Comparison of ENCODE assay signal across 1 cellular context in the genomic region with DNA sequence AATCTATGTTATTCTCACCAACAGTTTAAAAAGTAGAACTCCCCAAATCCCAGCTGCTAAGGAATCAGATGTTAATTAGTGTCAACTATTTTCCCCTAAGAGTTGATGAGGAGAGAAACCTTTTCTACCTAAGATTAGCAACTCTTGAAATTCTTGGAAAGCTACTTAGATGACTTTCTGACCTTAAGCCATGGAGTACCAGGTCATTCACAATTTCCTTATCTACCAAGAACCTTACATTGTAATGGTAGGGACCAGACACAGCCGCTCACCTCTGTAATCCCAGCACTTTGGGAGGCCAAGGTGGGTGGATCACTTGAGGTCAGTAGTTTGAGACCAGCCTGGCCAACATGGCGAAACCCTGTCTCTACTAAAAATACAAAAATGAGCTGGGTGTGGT.
TF ChIP-seq lines count a peak whose summit lies in the region.

No MANE protein-coding gene starts in this region.

TF ChIP-seq in K562, 482 proteins besides CTCF, POLR2A, EP300 and RAD21:
- TF ChIP-seq CBFA2T2 (conservative IDR thresholded peaks at IDR 0.05) = 0 out of 2 replicates have a peak, but pooled peaks have one; percentile 12
- peak; percentile 45 for TF ChIP-seq TCF3 (CRISPR knock-in tag; IDR thresholded peaks at IDR 0.05)
- TF ChIP-seq KDM1A (IDR thresholded peaks at IDR 0.05) = peak in 1 of 2 experiments; percentile 9; a peak in 1 of 4 replicates
- peak; percentile 51 for TF ChIP-seq CBFA2T3 (IDR thresholded peaks at IDR 0.05)
- TF ChIP-seq, protein P1, sequence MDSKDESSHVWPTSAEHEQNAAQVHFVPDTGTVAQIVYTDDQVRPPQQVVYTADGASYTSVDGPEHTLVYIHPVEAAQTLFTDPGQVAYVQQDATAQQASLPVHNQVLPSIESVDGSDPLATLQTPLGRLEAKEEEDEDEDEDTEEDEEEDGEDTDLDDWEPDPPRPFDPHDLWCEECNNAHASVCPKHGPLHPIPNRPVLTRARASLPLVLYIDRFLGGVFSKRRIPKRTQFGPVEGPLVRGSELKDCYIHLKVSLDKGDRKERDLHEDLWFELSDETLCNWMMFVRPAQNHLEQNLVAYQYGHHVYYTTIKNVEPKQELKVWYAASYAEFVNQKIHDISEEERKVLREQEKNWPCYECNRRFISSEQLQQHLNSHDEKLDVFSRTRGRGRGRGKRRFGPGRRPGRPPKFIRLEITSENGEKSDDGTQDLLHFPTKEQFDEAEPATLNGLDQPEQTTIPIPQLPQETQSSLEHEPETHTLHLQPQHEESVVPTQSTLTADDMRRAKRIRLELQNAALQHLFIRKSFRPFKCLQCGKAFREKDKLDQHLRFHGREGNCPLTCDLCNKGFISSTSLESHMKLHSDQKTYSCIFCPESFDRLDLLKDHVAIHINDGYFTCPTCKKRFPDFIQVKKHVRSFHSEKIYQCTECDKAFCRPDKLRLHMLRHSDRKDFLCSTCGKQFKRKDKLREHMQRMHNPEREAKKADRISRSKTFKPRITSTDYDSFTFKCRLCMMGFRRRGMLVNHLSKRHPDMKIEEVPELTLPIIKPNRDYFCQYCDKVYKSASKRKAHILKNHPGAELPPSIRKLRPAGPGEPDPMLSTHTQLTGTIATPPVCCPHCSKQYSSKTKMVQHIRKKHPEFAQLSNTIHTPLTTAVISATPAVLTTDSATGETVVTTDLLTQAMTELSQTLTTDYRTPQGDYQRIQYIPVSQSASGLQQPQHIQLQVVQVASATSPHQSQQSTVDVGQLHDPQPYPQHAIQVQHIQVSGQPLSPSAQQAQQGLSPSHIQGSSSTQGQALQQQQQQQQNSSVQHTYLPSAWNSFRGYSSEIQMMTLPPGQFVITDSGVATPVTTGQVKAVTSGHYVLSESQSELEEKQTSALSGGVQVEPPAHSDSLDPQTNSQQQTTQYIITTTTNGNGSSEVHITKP (IDR thresholded peaks at IDR 0.05; ENCODE audit: partially characterized antibody) = peak; percentile 13
